ENCODE assay signal across 40 cellular contexts in genomic region chr21:25161571-25161970, GRCh38.
"Had no signal": no experiment of that assay in that cellular context is flagged by ENCODE, and none has a peak within 500 bp of the region (broad histone marks: within the 10 kb centered on the region; RNA-seq: fewer than 3 reads in every experiment).

No MANE protein-coding gene starts in this region.

- H3K4me1 Mint-ChIP-seq: activated naive CD4-positive, alpha-beta T cell treated with anti-CD3 and anti-CD28 coated beads, Interleukin-2, amount 10 ng/mL, durations not matched to agents 7 days and 5 days; activated naive CD4-positive, alpha-beta T cell treated with anti-CD3 and anti-CD28 coated beads, Interleukin-2, amount 50 U/mL, for 24 hours; activated naive CD8-positive, alpha-beta T cell treated with anti-CD3 and anti-CD28 coated beads for 36 hours; activated naive CD8-positive, alpha-beta T cell treated with anti-CD3 and anti-CD28 coated beads, Interleukin-2, amount 10 ng/mL, durations not matched to agents 7 days and 5 days; activated naive CD8-positive, alpha-beta T cell treated with anti-CD3 and anti-CD28 coated beads, Interleukin-2, amount 50 U/mL, for 24 hours; activated T-helper 17 cell treated with anti-CD3 and anti-CD28 coated beads, Interleukin-2, amount 50 U/mL, for 72 hours; brain; central memory CD8-positive, alpha-beta T cell had no signal

- DNase-seq: activated effector memory CD4-positive, alpha-beta T cell treated with anti-CD3 and anti-CD28 coated beads, Interleukin-2, amount 50 U/mL, for 16 hours; activated effector memory CD4-positive, alpha-beta T cell treated with Interleukin-2 at 50 U/mL for 16 hours; activated gamma-delta T cell; activated gamma-delta T cell treated with Interleukin-2 at 50 U/mL for 16 hours; activated naive CD4-positive, alpha-beta T cell; activated naive CD4-positive, alpha-beta T cell treated with anti-CD3 and anti-CD28 coated beads for 36 hours; activated naive CD4-positive, alpha-beta T cell treated with anti-CD3 and anti-CD28 coated beads, Interleukin-2, amount 10 ng/mL, durations not matched to agents 7 days and 5 days; activated naive CD4-positive, alpha-beta T cell treated with anti-CD3 and anti-CD28 coated beads, Interleukin-2, amount 50 U/mL, for 16 hours; activated naive CD4-positive, alpha-beta T cell treated with Interleukin-2 at 50 U/mL for 16 hours; activated naive CD8-positive, alpha-beta T cell treated with anti-CD3 and anti-CD28 coated beads for 36 hours; activated naive CD8-positive, alpha-beta T cell treated with anti-CD3 and anti-CD28 coated beads, Interleukin-2, amount 10 ng/mL, durations not matched to agents 7 days and 5 days; activated naive CD8-positive, alpha-beta T cell treated with anti-CD3 and anti-CD28 coated beads, Interleukin-2, amount 50 U/mL, for 24 hours; activated T-cell treated with anti-CD3 and anti-CD28 coated beads, Interleukin-2, amount 50 U/mL, for 1 hour; activated T-cell treated with anti-CD3 and anti-CD28 coated beads, Interleukin-2, amount 50 U/mL, for 24 hours; activated T-cell treated with anti-CD3 and anti-CD28 coated beads, Interleukin-2, amount 50 U/mL, for 4 hours; activated T-cell treated with anti-CD3 and anti-CD28 coated beads, Interleukin-2, amount 50 U/mL, for 48 hours; activated T-cell treated with anti-CD3 and anti-CD28 coated beads, Interleukin-2, amount 50 U/mL, for 72 hours; adrenal gland; amniotic stem cell; amygdala; anterior cingulate cortex; aorta; body of pancreas; brain microvascular endothelial cell; caudate nucleus; central memory CD4-positive, alpha-beta T cell; cerebellar nuclear complex had no signal

- H3K27ac ChIP-seq: adrenal gland, ascending aorta, body of pancreas, brain microvascular endothelial cell, breast epithelium, cardiac muscle cell had no signal

- H3K9me3 ChIP-seq: adrenal gland, ascending aorta, body of pancreas had no signal

- H3K4me3 Mint-ChIP-seq: activated naive CD4-positive, alpha-beta T cell treated with anti-CD3 and anti-CD28 coated beads for 36 hours; activated naive CD4-positive, alpha-beta T cell treated with anti-CD3 and anti-CD28 coated beads, Interleukin-2, amount 10 ng/mL, durations not matched to agents 7 days and 5 days; activated naive CD4-positive, alpha-beta T cell treated with anti-CD3 and anti-CD28 coated beads, Interleukin-2, amount 50 U/mL, for 24 hours; activated naive CD8-positive, alpha-beta T cell; activated naive CD8-positive, alpha-beta T cell treated with anti-CD3 and anti-CD28 coated beads for 36 hours; activated naive CD8-positive, alpha-beta T cell treated with anti-CD3 and anti-CD28 coated beads, Interleukin-2, amount 10 ng/mL, durations not matched to agents 7 days and 5 days; activated naive CD8-positive, alpha-beta T cell treated with anti-CD3 and anti-CD28 coated beads, Interleukin-2, amount 50 U/mL, for 24 hours; activated T-cell treated with anti-CD3 and anti-CD28 coated beads, Interleukin-2, amount 50 U/mL, for 24 hours; activated T-cell treated with anti-CD3 and anti-CD28 coated beads, Interleukin-2, amount 50 U/mL, for 4 hours; activated T-cell treated with anti-CD3 and anti-CD28 coated beads, Interleukin-2, amount 50 U/mL, for 72 hours; activated T-helper 1 cell treated with anti-CD3 and anti-CD28 coated beads, Interleukin-12 subunit alpha, Interleukin-12 subunit beta, Interleukin-2, Interleukin-4 antibody, amounts not matched to agents 30 ng/mL and 10 ng/mL and 1 ng/mL, durations not matched to agents 14 hours and 24 hours and 36 hours; activated T-helper 17 cell treated with anti-CD3 and anti-CD28 coated beads, Interleukin-2, amount 50 U/mL, for 72 hours; brain; central memory CD8-positive, alpha-beta T cell had no signal

- H3K9me3 Mint-ChIP-seq: activated naive CD4-positive, alpha-beta T cell treated with anti-CD3 and anti-CD28 coated beads, Interleukin-2, amount 50 U/mL, for 24 hours had no signal

- H3K27ac Mint-ChIP-seq: activated naive CD4-positive, alpha-beta T cell treated with anti-CD3 and anti-CD28 coated beads for 36 hours; activated naive CD4-positive, alpha-beta T cell treated with anti-CD3 and anti-CD28 coated beads, Interleukin-2, amount 10 ng/mL, durations not matched to agents 7 days and 5 days; activated naive CD4-positive, alpha-beta T cell treated with anti-CD3 and anti-CD28 coated beads, Interleukin-2, amount 50 U/mL, for 24 hours; activated naive CD4-positive, alpha-beta T cell treated with anti-CD3 and anti-CD28 coated beads, Interleukin-2, amount 50 U/mL, for 72 hours; activated naive CD8-positive, alpha-beta T cell; activated naive CD8-positive, alpha-beta T cell treated with anti-CD3 and anti-CD28 coated beads for 36 hours; activated naive CD8-positive, alpha-beta T cell treated with anti-CD3 and anti-CD28 coated beads, Interleukin-2, amount 10 ng/mL, durations not matched to agents 7 days and 5 days; activated naive CD8-positive, alpha-beta T cell treated with anti-CD3 and anti-CD28 coated beads, Interleukin-2, amount 50 U/mL, for 24 hours; activated T-cell treated with anti-CD3 and anti-CD28 coated beads, Interleukin-2, amount 50 U/mL, for 24 hours; activated T-cell treated with anti-CD3 and anti-CD28 coated beads, Interleukin-2, amount 50 U/mL, for 72 hours; activated T-helper 1 cell treated with anti-CD3 and anti-CD28 coated beads, Interleukin-12 subunit alpha, Interleukin-12 subunit beta, Interleukin-2, Interleukin-4 antibody, amounts not matched to agents 30 ng/mL and 10 ng/mL and 1 ng/mL, durations not matched to agents 14 hours and 24 hours and 36 hours; activated T-helper 17 cell treated with anti-CD3 and anti-CD28 coated beads, Interleukin-2, amount 50 U/mL, for 72 hours; activated T-helper 2 cell treated with anti-CD3 and anti-CD28 coated beads, Interferon-gamma antibody, Interleukin-2, Interleukin-4, amounts not matched to agents 10 μg/mL and 5 μg/mL and 100 μg/mL, durations not matched to agents 14 hours and 24 hours and 36 hours; brain had no signal

- H3K27me3 Mint-ChIP-seq: activated naive CD4-positive, alpha-beta T cell treated with anti-CD3 and anti-CD28 coated beads, Interleukin-2, amount 10 ng/mL, durations not matched to agents 7 days and 5 days; activated naive CD4-positive, alpha-beta T cell treated with anti-CD3 and anti-CD28 coated beads, Interleukin-2, amount 50 U/mL, for 24 hours; activated naive CD8-positive, alpha-beta T cell treated with anti-CD3 and anti-CD28 coated beads for 36 hours; activated naive CD8-positive, alpha-beta T cell treated with anti-CD3 and anti-CD28 coated beads, Interleukin-2, amount 10 ng/mL, durations not matched to agents 7 days and 5 days; activated naive CD8-positive, alpha-beta T cell treated with anti-CD3 and anti-CD28 coated beads, Interleukin-2, amount 50 U/mL, for 24 hours; activated T-cell treated with anti-CD3 and anti-CD28 coated beads, Interleukin-2, amount 50 U/mL, for 24 hours; activated T-helper 17 cell treated with anti-CD3 and anti-CD28 coated beads, Interleukin-2, amount 50 U/mL, for 72 hours; brain; central memory CD8-positive, alpha-beta T cell had no signal

- H3K27me3 ChIP-seq: adrenal gland, ascending aorta, body of pancreas, brain microvascular endothelial cell, breast epithelium, cardiac muscle cell had no signal

- FAIRE-seq: astrocyte, bronchial epithelial cell had no signal

- H3K4me1 ChIP-seq: adrenal gland, ascending aorta, body of pancreas, breast epithelium had no signal

- H3K36me3 ChIP-seq: adrenal gland, ascending aorta, brain microvascular endothelial cell, breast epithelium, cardiac muscle cell had no signal

- H3K36me3 Mint-ChIP-seq: activated naive CD4-positive, alpha-beta T cell treated with anti-CD3 and anti-CD28 coated beads, Interleukin-2, amount 10 ng/mL, durations not matched to agents 7 days and 5 days; activated naive CD4-positive, alpha-beta T cell treated with anti-CD3 and anti-CD28 coated beads, Interleukin-2, amount 50 U/mL, for 24 hours; activated naive CD8-positive, alpha-beta T cell; activated naive CD8-positive, alpha-beta T cell treated with anti-CD3 and anti-CD28 coated beads for 36 hours; activated naive CD8-positive, alpha-beta T cell treated with anti-CD3 and anti-CD28 coated beads, Interleukin-2, amount 10 ng/mL, durations not matched to agents 7 days and 5 days; brain had no signal

- ATAC-seq: activated naive CD4-positive, alpha-beta T cell treated with anti-CD3 and anti-CD28 coated beads, Interleukin-2, amount 50 U/mL, for 72 hours; activated naive CD8-positive, alpha-beta T cell treated with anti-CD3 and anti-CD28 coated beads, Interleukin-2, amount 50 U/mL, for 24 hours; activated T-cell treated with anti-CD3 and anti-CD28 coated beads, Interleukin-2, amount 50 U/mL, for 4 hours; activated T-cell treated with anti-CD3 and anti-CD28 coated beads, Interleukin-2, amount 50 U/mL, for 72 hours; activated T-helper 17 cell treated with anti-CD3 and anti-CD28 coated beads, Interleukin-2, amount 50 U/mL, for 72 hours; body of pancreas had no signal

- H3K4me3 ChIP-seq: adrenal gland, ascending aorta, body of pancreas, breast epithelium, cardiac muscle cell had no signal
